ENCODE assay signal across 1 cellular context in the genomic region with DNA sequence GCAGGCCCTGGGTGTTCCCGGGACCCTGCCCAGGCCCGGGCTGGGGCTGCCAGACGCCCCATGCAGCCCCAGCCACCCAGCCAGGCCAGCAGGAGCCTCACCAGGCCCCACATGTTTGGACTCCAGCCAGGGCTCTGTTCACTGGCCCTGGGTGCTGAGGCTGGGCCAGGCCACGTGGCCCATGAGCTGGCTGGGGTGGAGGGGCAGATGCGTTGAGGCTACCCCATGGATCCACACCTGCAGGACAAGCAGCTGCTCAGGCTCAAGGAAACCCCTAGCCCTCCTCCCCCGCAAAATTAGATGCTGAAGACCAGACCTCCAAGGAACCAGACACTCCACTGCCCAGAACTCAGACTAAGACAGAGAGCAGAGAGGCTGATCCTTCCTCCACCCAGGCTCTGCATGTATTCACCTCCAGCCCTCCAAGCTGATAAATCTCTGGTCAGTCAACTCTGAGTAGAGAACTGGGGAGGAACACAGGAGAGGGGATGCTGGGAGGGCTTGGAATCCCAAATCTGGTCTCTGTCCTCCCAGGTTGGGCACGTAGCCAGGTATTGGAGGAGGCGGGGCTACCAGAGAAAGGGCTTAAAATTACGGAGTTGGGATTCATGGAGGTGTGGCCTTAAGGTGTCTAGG.
TF ChIP-seq lines count a peak whose summit lies in the region.

No MANE protein-coding gene starts in this region.

TF ChIP-seq in endothelial cell of umbilical vein, 7 proteins besides CTCF, POLR2A, EP300 and RAD21:
- no peak for TF ChIP-seq JUN (IDR thresholded peaks at IDR 0.05; ENCODE audit: borderline replicate concordance, insufficient read depth, insufficient read length, low read depth)
- TF ChIP-seq MYC (IDR thresholded peaks at IDR 0.05; ENCODE audit: low read depth, low read length) = no peak
- TF ChIP-seq GATA2 (IDR thresholded peaks at IDR 0.05; ENCODE audit: insufficient read depth, insufficient read length, low read depth, low read length) = no peak
- no peak for TF ChIP-seq FOS (IDR thresholded peaks at IDR 0.05; ENCODE audit: borderline replicate concordance, insufficient read depth, low read length)
- TF ChIP-seq, protein P1, sequence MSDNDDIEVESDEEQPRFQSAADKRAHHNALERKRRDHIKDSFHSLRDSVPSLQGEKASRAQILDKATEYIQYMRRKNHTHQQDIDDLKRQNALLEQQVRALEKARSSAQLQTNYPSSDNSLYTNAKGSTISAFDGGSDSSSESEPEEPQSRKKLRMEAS (IDR thresholded peaks at IDR 0.05; ENCODE audit: insufficient read depth, insufficient read length) = no peak
- no peak for TF ChIP-seq EZH2 (IDR thresholded peaks at IDR 0.05; ENCODE audit: borderline replicate concordance, low read depth, low read length, severe bottlenecking)
- no peak for TF ChIP-seq POLR2AphosphoS5 (IDR thresholded peaks at IDR 0.05; ENCODE audit: insufficient read depth, low read depth, low read length)
TF ChIP-seq in endothelial cell of umbilical vein: peak in this region for 0.
